8 cellular contexts compared by ENCODE assay signal in the genomic region with DNA sequence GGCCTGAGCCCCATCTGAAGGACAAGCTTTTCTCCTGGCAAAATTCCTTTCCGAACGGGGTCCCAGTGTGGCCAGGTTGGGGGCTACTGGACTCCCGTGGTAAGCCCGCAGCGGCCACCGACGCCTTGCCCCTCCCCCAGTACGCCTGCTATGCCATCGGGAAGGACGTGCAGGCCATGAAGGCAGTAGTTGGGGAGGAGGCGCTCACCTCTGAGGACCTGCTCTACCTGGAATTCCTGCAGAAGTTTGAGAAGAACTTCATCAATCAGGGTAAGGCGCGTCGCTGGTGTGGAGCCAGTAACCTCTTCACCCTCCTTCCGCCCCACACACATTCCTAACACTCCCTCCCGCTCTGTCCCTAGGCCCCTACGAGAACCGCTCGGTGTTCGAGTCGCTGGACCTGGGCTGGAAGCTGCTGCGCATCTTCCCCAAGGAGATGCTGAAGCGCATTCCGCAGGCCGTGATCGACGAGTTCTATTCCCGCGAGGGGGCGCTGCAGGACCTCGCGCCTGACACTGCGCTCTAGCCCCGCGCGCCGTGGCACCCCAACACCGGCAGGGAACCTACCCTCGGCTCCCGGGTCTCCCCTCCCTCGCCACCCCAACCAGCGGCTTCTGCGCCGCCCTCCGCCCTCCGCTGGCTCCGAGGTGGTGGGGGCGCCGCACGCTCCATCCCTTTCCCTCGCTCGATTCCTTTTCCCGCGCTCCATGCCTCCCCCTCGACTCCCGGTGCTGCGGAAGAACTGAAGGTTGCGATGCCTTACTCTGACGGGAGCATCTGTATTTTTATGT. TPM values are rescaled to one million over a fixed set of nuclear protein-coding genes. Genes with fewer than 3 reads are reported as not detected.
DNase-seq lines count a peak whose midpoint lies in the region; ATAC-seq, FAIRE-seq and TF ChIP-seq lines count a peak whose summit lies in the region.

No MANE protein-coding gene starts in this region.

- H3K4me1 ChIP-seq in Peyer's patch (peaks cover 0 to 10% (median 3%) of the 10 kb centered on the region in 4 donors), ovary (ENCODE audit: insufficient read depth) (no peaks in the 10 kb centered on the region), thymus (ENCODE audit: control insufficient read depth, insufficient read depth, low read length) (peaks cover 7% of the 10 kb centered on the region)

- H3K4me3 ChIP-seq in Peyer's patch (peak overlapping the region; percentile 24 to 66 (median 54)), ovary (peak overlapping the region; percentile 35), thymus (ENCODE audit: low read length) (peak overlapping the region; percentile 42)

- H3K27me3 ChIP-seq in Peyer's patch (peaks cover 0 to 6% of the 10 kb centered on the region in 2 donors), ovary (no peaks in the 10 kb centered on the region), thymus (ENCODE audit: control insufficient read depth, insufficient read depth) (peaks cover 5% of the 10 kb centered on the region)

- intact Hi-C loops in ovary (cut with DNase I): no loop called here

- peak; percentile 97 for FAIRE-seq in GM12892 (lab: Jason Lieb, UNC)

- H3K27ac ChIP-seq in Peyer's patch (no peak overlapping the region), ovary (no peak overlapping the region), thymus (ENCODE audit: low read depth) (no peak overlapping the region)

- H3K36me3 ChIP-seq in Peyer's patch: no peaks in the 10 kb centered on the region
- H3K36me3 ChIP-seq in ovary: no peaks in the 10 kb centered on the region
- H3K36me3 ChIP-seq in thymus (ENCODE audit: control insufficient read depth, insufficient read depth): no peaks in the 10 kb centered on the region

- TF ChIP-seq CTCF in Peyer's patch (IDR thresholded peaks at IDR 0.05) (peak; percentile 54 to 83 (median 70)), ovary (IDR thresholded peaks at IDR 0.05) (peak; percentile 73 to 85 (median 73))

- no peaks in the 10 kb centered on the region for H3K9me3 ChIP-seq in Peyer's patch
- H3K9me3 ChIP-seq in ovary: no peaks in the 10 kb centered on the region
- no peaks in the 10 kb centered on the region for H3K9me3 ChIP-seq in thymus (ENCODE audit: control insufficient read depth)

- no peak for TF ChIP-seq POLR2A in GM12892 (IDR thresholded peaks at IDR 0.05; ENCODE audit: low read depth, low read length)
- no peak for TF ChIP-seq POLR2A in Peyer's patch (IDR thresholded peaks at IDR 0.05)
- TF ChIP-seq POLR2A in ovary (IDR thresholded peaks at IDR 0.05): no peak

- peak; percentile 83 for ATAC-seq in HG02884 (IDR thresholded peaks at IDR 0.05; ENCODE audit: unreplicated experiment)

- peak; percentile 84 for DNase-seq in GM12892 (ENCODE audit: insufficient read length)
- DNase-seq in Peyer's patch: peak; percentile 72 to 92 (median 83)
- DNase-seq in activated naive CD4-positive, alpha-beta T cell treated with Interleukin-2 at 50 U/mL for 16 hours: peak; percentile 83
- peak; percentile 56 for DNase-seq in glomerular visceral epithelial cell (ENCODE audit: extremely low spot score)
- peak; percentile 63 to 86 (median 80) for DNase-seq in ovary
- DNase-seq in NCI-H1436 (lab: John Stamatoyannopoulos, UW): no peak

- TF ChIP-seq EP300 in ovary (IDR thresholded peaks at IDR 0.05): no peak

- WGBS in ovary, 3 donors: 3 to 5% (median 5%) methylated on average over 51 to 59 of the region's 59 CpGs
- 7% methylated on average over 59 of the region's 59 CpGs for WGBS in thymus

RNA-seq across cellular contexts. Expression of a gene that starts 13.6 kb away (rescaled TPM):
- polyA plus RNA-seq in GM12892 (2012; ENCODE audit: missing spikeins): not detected
- total RNA-seq in Peyer's patch (1 to 10 TPM in 1 of 4 donors, not detected in 3; 3.5 TPM), ovary (1 to 10 TPM; 2.0 to 8.3 (median 4.5) TPM)
- polyA plus RNA-seq in ovary (1 to 10 TPM; 2.2 to 3.3 TPM), thymus (0.71 TPM)

RNA-seq across cellular contexts. Expression of a gene that starts 29.1 kb away (rescaled TPM):
- polyA plus RNA-seq in GM12892 (2012; ENCODE audit: missing spikeins): not detected
- total RNA-seq in Peyer's patch: 1 to 10 TPM in 2 of 4 donors, not detected in 2; 1.3 to 5.8 TPM
- total RNA-seq in ovary: 10 to 100 TPM in 2 of 7 donors, 1 to 10 TPM in 3, under 1 TPM in 1, not detected in 1; 0.72 to 11.9 (median 3.4) TPM
- 1 to 10 TPM in 1 of 2 donors, under 1 TPM in 1; 0.62 to 1.7 TPM for polyA plus RNA-seq in ovary
- 1.4 TPM for polyA plus RNA-seq in thymus

RNA-seq across cellular contexts. Expression of a gene that starts 29.9 kb away (rescaled TPM):
- polyA plus RNA-seq in GM12892 (2012; ENCODE audit: missing spikeins): 22.9 TPM
- total RNA-seq in Peyer's patch (10 to 100 TPM; 13.2 to 35.1 (median 30.3) TPM), ovary (10 to 100 TPM; 21.6 to 62.9 (median 57.3) TPM)
- polyA plus RNA-seq in ovary (100 to 1,000 TPM in 1 of 2 donors, 10 to 100 TPM in 1; 44.4 to 132 TPM), thymus (14.8 TPM)
